8 cellular contexts compared by ENCODE assay signal in genomic region chr2:240566203-240567136, GRCh38. TPM values are rescaled to one million over a fixed set of nuclear protein-coding genes. Genes with fewer than 3 reads are reported as not detected.
A peak's percentile ranks its signal among the peaks of the same experiment; 100 is the strongest.
DNase-seq lines count a peak whose midpoint lies in the region; ATAC-seq and TF ChIP-seq lines count a peak whose summit lies in the region.

No MANE protein-coding gene starts in this region.

- peak overlapping the region; percentile 93 to 100 (median 98) for H3K27ac Mint-ChIP-seq in immature natural killer cell

- ATAC-seq in HG02870 (IDR thresholded peaks at IDR 0.05; ENCODE audit: unreplicated experiment) (peak; percentile 34), body of pancreas (peak; percentile 72)

- peak; percentile 69 to 99 (median 78) for TF ChIP-seq CTCF in body of pancreas (IDR thresholded peaks at IDR 0.05)

- H3K4me3 ChIP-seq in body of pancreas, result no peak overlapping the region

- DNase-seq in NCI-H524 (lab: John Stamatoyannopoulos, UW) (peak; percentile 47 to 78), NCI-H524 treated with DMSO at 0.1 percent for 48 hours (lab: John Stamatoyannopoulos, UW) (no peak), NCI-H1694 (lab: John Stamatoyannopoulos, UW) (peak; percentile 55), UCSD-AML1 (lab: John Stamatoyannopoulos, UW; ENCODE audit: unreplicated experiment) (peak; percentile 95), body of pancreas (peak; percentile 94 to 97 (median 96)), immature natural killer cell (peak; percentile 92 to 94 (median 93))
- peak; percentile 86 to 96 for DNase-seq in stimulated activated CD4-positive, alpha-beta T cell treated with anti-CD3 and anti-CD28 coated beads, Interleukin-12 subunit alpha, Interleukin-12 subunit beta, amount 100 ng/mL, for 24 hours (ENCODE audit: low read depth in 2 of 2)

- peak overlapping the region; percentile 85 to 94 (median 92) for H3K4me3 Mint-ChIP-seq in immature natural killer cell

- peaks cover 0 to 10% (median 8%) of the 10 kb centered on the region in 3 donors for H3K36me3 Mint-ChIP-seq in immature natural killer cell

- H3K4me1 Mint-ChIP-seq in immature natural killer cell, result peaks cover 82 to 86% of the 10 kb centered on the region in 2 donors

- no peaks in the 10 kb centered on the region for H3K27me3 ChIP-seq in body of pancreas

- no peaks in the 10 kb centered on the region for H3K36me3 ChIP-seq in body of pancreas (replicated peaks in 1 of 2; ENCODE audit: insufficient read depth in 1 of 2, low read depth in 2 of 2)

- peak overlapping the region; percentile 90 to 94 (median 93) for H3K27ac ChIP-seq in body of pancreas

- H3K9me3 Mint-ChIP-seq in immature natural killer cell, result no peaks in the 10 kb centered on the region

- peaks cover 18 to 28% (median 24%) of the 10 kb centered on the region in 3 donors for H3K27me3 Mint-ChIP-seq in immature natural killer cell (ENCODE audit: low read depth in 3 of 3)

- intact Hi-C loops in body of pancreas (cut with DNase I), result no loop called here

- WGBS in body of pancreas, 2 donors, result 6 to 18% methylated on average over 6 to 36 of the region's 53 CpGs

- no peaks in the 10 kb centered on the region for H3K9me3 ChIP-seq in body of pancreas

- peaks cover 67% of the 10 kb centered on the region for H3K4me1 ChIP-seq in body of pancreas

- peak; percentile 62 to 72 (median 66) for TF ChIP-seq POLR2A in body of pancreas (IDR thresholded peaks at IDR 0.05)

RNA-seq across cellular contexts. Expression of gene RNPEPL1, which starts 1.8 kb away (rescaled TPM):
- total RNA-seq in body of pancreas, result 100 to 1,000 TPM in 1 of 2 donors, 10 to 100 TPM in 1; 63.3 to 162 TPM
- 10 to 100 TPM; 46.5 to 51.4 (median 49.9) TPM for polyA plus RNA-seq in immature natural killer cell

RNA-seq across cellular contexts. Expression of gene DUSP28, which starts 6.3 kb away (rescaled TPM):
- 1 to 10 TPM; 4.7 to 6.6 TPM for total RNA-seq in body of pancreas
- polyA plus RNA-seq in immature natural killer cell, result 10 to 100 TPM; 13.7 to 27.4 (median 27.4) TPM

RNA-seq across cellular contexts. Expression of gene ANKMY1, which starts 8.7 kb away (rescaled TPM):
- total RNA-seq in body of pancreas, result 10 to 100 TPM; 17.9 to 26.0 TPM
- 10 to 100 TPM in 1 of 3 donors, 1 to 10 TPM in 2; 5.6 to 12.4 (median 7.3) TPM for polyA plus RNA-seq in immature natural killer cell

RNA-seq across cellular contexts. Expression of gene CAPN10, which starts 20.1 kb away (rescaled TPM):
- total RNA-seq in body of pancreas, result 10 to 100 TPM; 16.3 to 34.3 TPM
- polyA plus RNA-seq in immature natural killer cell, result 10 to 100 TPM in 2 of 3 donors, 1 to 10 TPM in 1; 9.7 to 22.5 (median 11.6) TPM

RNA-seq across cellular contexts. Expression of gene GPR35, which starts 58.8 kb away (rescaled TPM):
- 1 to 10 TPM in 1 of 2 donors, under 1 TPM in 1; 0.33 to 3.4 TPM for total RNA-seq in body of pancreas
- polyA plus RNA-seq in immature natural killer cell, result 1 to 10 TPM in 1 of 3 donors, under 1 TPM in 1, not detected in 1; 0.89 to 1.6 TPM
